Comparison of ENCODE assay signal across 9 cellular contexts in the genomic region with DNA sequence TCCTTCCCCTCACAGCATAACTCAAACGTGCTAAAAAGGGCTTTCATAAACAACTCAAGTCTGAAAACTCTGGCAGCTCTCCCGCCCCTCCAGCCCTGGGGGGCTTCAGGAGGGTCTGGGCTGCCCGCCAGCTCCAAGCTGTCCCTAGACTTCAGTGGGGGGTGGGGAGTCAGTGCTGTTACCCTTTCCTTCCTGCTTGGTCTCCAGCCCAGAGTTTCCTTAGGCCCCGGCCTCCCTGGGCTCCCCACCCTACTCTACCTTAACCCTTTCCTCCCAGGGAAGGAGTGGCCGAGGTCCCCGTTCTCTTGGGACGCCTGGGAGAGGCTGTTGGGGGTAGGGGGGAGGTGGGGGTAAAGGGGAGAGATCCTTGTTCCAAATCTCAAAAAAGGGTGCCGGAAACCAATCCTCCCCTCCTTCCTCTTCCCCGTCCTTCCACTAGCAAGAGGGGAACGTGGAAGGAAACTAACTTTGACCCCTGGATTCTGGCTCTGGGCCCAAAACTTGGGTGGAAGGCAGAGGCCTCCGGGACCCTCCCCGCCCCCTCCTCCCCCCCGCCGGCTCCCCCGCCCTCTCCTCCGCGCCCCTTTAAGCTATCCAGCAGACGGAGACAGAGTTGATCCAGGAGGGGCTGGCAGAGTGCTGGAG. TPM values are rescaled to one million over a fixed set of nuclear protein-coding genes. Genes with fewer than 3 reads are reported as not detected.
A peak's percentile ranks its signal among the peaks of the same experiment; 100 is the strongest.
DNase-seq lines count a peak whose midpoint lies in the region; ATAC-seq, FAIRE-seq and TF ChIP-seq lines count a peak whose summit lies in the region.
"Had no signal": no experiment of that assay in that cellular context is flagged by ENCODE, and none has a peak within 500 bp of the region (broad histone marks: within the 10 kb centered on the region; RNA-seq: fewer than 3 reads in every experiment).

No MANE protein-coding gene starts in this region.

- H2AFZ ChIP-seq in astrocyte (ENCODE audit: low read depth, low read length): peak overlapping the region; percentile 5

- H3K9me3 Mint-ChIP-seq in astrocyte (ENCODE audit: unreplicated experiment): no peaks in the 10 kb centered on the region

- no peak for FAIRE-seq in astrocyte (lab: Jason Lieb, UNC)

- H3K4me3 ChIP-seq in H7 (ENCODE audit: insufficient read depth, low read depth, low read length) (peak overlapping the region; percentile 53), astrocyte (ENCODE audit: insufficient read depth, low read depth, low read length) (peak overlapping the region; percentile 59), iPS-15b (ENCODE audit: low read depth, low read length) (peak overlapping the region; percentile 88), skeletal muscle cell (ENCODE audit: low read depth, low read length) (peak overlapping the region; percentile 61)

- peak overlapping the region; percentile 90 for H3K4me3 Mint-ChIP-seq in astrocyte (ENCODE audit: unreplicated experiment)

- H3K9me3 ChIP-seq in astrocyte (ENCODE audit: insufficient read depth, low read depth, low read length): no peaks in the 10 kb centered on the region
- no peaks in the 10 kb centered on the region for H3K9me3 ChIP-seq in iPS-15b (ENCODE audit: control insufficient read depth, insufficient read depth, low read length)

- H4K20me1 ChIP-seq in astrocyte (ENCODE audit: insufficient read depth, low read length): no peaks in the 10 kb centered on the region

- no peak for TF ChIP-seq CTCF in astrocyte (IDR thresholded peaks at IDR 0.05; ENCODE audit: insufficient read depth, low read depth, low read length)

- H3K4me1 ChIP-seq in astrocyte (ENCODE audit: insufficient read depth, low read length) (peaks cover 1% of the 10 kb centered on the region), iPS-15b (ENCODE audit: control insufficient read depth, insufficient read depth, low read length) (peaks cover 20% of the 10 kb centered on the region)

- H3K79me2 ChIP-seq in astrocyte (ENCODE audit: insufficient read depth, low read length): no peaks in the 10 kb centered on the region

- H3K27ac ChIP-seq in astrocyte (ENCODE audit: low read depth, low read length): no peak overlapping the region

- peak overlapping the region; percentile 54 for H3K9ac ChIP-seq in astrocyte (ENCODE audit: low read length)
- no peak overlapping the region for H3K9ac ChIP-seq in iPS-15b (ENCODE audit: low read depth, low read length)

- no peak overlapping the region for H3K27ac Mint-ChIP-seq in astrocyte (ENCODE audit: unreplicated experiment)

- ATAC-seq in GM21390 (IDR thresholded peaks at IDR 0.05; ENCODE audit: unreplicated experiment) (no peak), GM19455 (IDR thresholded peaks at IDR 0.05; ENCODE audit: unreplicated experiment) (no peak)

- H3K36me3 ChIP-seq in H7 (replicated peaks; ENCODE audit: control insufficient read depth, insufficient read depth, low read length) (no peaks in the 10 kb centered on the region), astrocyte (ENCODE audit: insufficient read depth, low read length) (no peaks in the 10 kb centered on the region), iPS-15b (ENCODE audit: control insufficient read depth, insufficient read depth, low read length) (peaks cover 4% of the 10 kb centered on the region)

- H3K27me3 ChIP-seq in H7 (ENCODE audit: control insufficient read depth, insufficient read depth, low read length): peaks cover 6% of the 10 kb centered on the region; the same call in 1 of the 2 replicates
- no peaks in the 10 kb centered on the region for H3K27me3 ChIP-seq in astrocyte (ENCODE audit: insufficient read depth, low read length)
- H3K27me3 ChIP-seq in iPS-15b (ENCODE audit: control insufficient read depth, insufficient read depth, low read length): peaks cover 4% of the 10 kb centered on the region

- DNase-seq in H7 (peak; percentile 88), astrocyte (ENCODE audit: low read depth) (no peak), skeletal muscle cell (ENCODE audit: low read depth) (no peak), cortex of kidney (lab: John Stamatoyannopoulos, UW) (no peak)
- DNase-seq in stimulated activated CD4-positive, alpha-beta T cell treated with anti-CD3 and anti-CD28 coated beads, Interleukin-4, amount 100 ng/mL, for 24 hours: no peak

- H3K4me1 Mint-ChIP-seq in astrocyte (ENCODE audit: low read depth, unreplicated experiment): peaks cover 35% of the 10 kb centered on the region

- no peaks in the 10 kb centered on the region for H3K36me3 Mint-ChIP-seq in astrocyte (ENCODE audit: low read depth, unreplicated experiment)

- peaks cover 2% of the 10 kb centered on the region for H3K27me3 Mint-ChIP-seq in astrocyte (ENCODE audit: low read depth, unreplicated experiment)

- peak overlapping the region; percentile 91 for H3K4me2 ChIP-seq in astrocyte (ENCODE audit: low read length)

RNA-seq across cellular contexts. Expression of a gene that starts 0.4 kb away (rescaled TPM):
- total RNA-seq in H7 (2014; rRNA removed; shearing (Covaris generic)): 3.6 and 6.1 TPM in 2 replicates
- 25.4 and 32.0 TPM in 2 replicates for total RNA-seq in astrocyte

RNA-seq across cellular contexts. Expression of a gene that starts 30.4 kb away (rescaled TPM):
- 12.2 and 28.3 TPM in 2 replicates for total RNA-seq in H7 (2014; rRNA removed; shearing (Covaris generic))
- total RNA-seq in astrocyte: 61.9 and 73.9 TPM in 2 replicates
- total RNA-seq: T-helper 1 cell treated with Interleukin-12 subunit alpha and Interleukin-12 subunit beta and Interleukin-4 antibody, amounts not matched to agents 30 ng/mL and 1 ng/mL, for 36 hours had no signal

RNA-seq across cellular contexts. Expression of a gene that starts 31.0 kb away (rescaled TPM):
- total RNA-seq in H7 (2014; rRNA removed; shearing (Covaris generic)): 0.24 and 1.5 TPM in 2 replicates
- total RNA-seq in astrocyte: 3.9 and 5.4 TPM in 2 replicates

RNA-seq across cellular contexts. Expression of a gene that starts 31.3 kb away (rescaled TPM):
- 24.8 and 27.4 TPM in 2 replicates for total RNA-seq in H7 (2014; rRNA removed; shearing (Covaris generic))
- 45.5 and 50.5 TPM in 2 replicates for total RNA-seq in astrocyte

RNA-seq across cellular contexts. Expression of a gene that starts 44.2 kb away (rescaled TPM):
- 23.5 and 26.7 TPM in 2 replicates for total RNA-seq in H7 (2014; rRNA removed; shearing (Covaris generic))
- 27.6 and 28.1 TPM in 2 replicates for total RNA-seq in astrocyte
